In the genomic region with DNA sequence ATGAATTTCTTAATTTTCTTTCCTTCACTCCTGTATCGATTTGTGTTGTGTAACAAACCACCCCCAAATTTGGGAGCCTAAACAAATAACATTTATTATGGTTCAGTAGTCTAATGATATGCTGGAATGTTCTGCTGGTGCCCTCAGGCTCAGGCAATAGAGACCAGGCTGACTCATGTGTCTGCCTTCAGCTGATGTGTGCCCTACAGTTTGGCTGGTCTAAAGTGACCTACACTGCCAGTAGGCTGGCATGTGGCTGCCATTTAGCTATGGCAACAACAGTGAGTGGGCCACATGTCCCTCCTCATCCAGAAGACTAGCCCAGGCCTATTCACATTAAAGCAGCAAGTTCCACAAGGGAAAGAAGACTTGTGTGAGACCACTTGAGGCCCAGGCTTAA, we compare ENCODE assay signal across 18 cellular contexts.
DNase-seq lines count a peak whose midpoint lies in the region; ATAC-seq and TF ChIP-seq lines count a peak whose summit lies in the region.
"Had no signal": no experiment of that assay in that cellular context is flagged by ENCODE, and none has a peak within 500 bp of the region (broad histone marks: within the 10 kb centered on the region; RNA-seq: fewer than 3 reads in every experiment).

No MANE protein-coding gene starts in this region.

- H3K4me1 ChIP-seq in colonic mucosa (no peaks in the 10 kb centered on the region), tibial nerve (no peaks in the 10 kb centered on the region)
- H3K4me1 ChIP-seq: prostate gland, upper lobe of left lung had no signal

- TF ChIP-seq CTCF in colonic mucosa (IDR thresholded peaks at IDR 0.05) (no peak), tibial nerve (IDR thresholded peaks at IDR 0.05) (no peak)

- H3K36me3 ChIP-seq in colonic mucosa (no peaks in the 10 kb centered on the region), tibial nerve (no peaks in the 10 kb centered on the region)
- H3K36me3 ChIP-seq: prostate gland had no signal

- intact Hi-C loops in activated naive CD4-positive, alpha-beta T cell treated with anti-CD3 and anti-CD28 coated beads for 36 hours (cut with micrococcal nuclease), result no loop called here
- intact Hi-C loops in colonic mucosa (cut with DNase I), result loop anchor here (5.0 to 10.0 kb wide), 3 partner anchors 358 to 798 kb away; no protein-coding TSS in a partner anchor

- no peak for DNase-seq in activated naive CD4-positive, alpha-beta T cell treated with anti-CD3 and anti-CD28 coated beads for 36 hours
- no peak for DNase-seq in activated naive CD4-positive, alpha-beta T cell (lab: John Stamatoyannopoulos, UW)
- DNase-seq in activated CD4-positive, alpha-beta memory T cell treated with anti-CD3 and anti-CD28 coated beads, Interleukin-2, amount 10 ng/mL, durations not matched to agents 7 days and 5 days, result no peak
- DNase-seq in kidney glomerular epithelial cell (lab: John Stamatoyannopoulos, UW) (peak; percentile 35), colonic mucosa (no peak), tibial nerve (ENCODE audit: low spot score in 2 of 2) (no peak)
- DNase-seq in stimulated activated naive B cell treated with anti-CD40 and anti-IgM and Interleukin-4, amounts not matched to agents 10 μg/mL and 1 μg/mL and 100 μg/mL, for 72 hours, result no peak
- DNase-seq: CD4-positive, alpha-beta memory T cell; Kasumi-1; naive thymus-derived CD8-positive, alpha-beta T cell; NCI-H1417; NK-92 treated with Interleukin-12 subunit alpha and Interleukin-12 subunit beta, amount 100 ng/mL, for 24 hours; stimulated activated naive CD4-positive, alpha-beta T cell; upper lobe of left lung had no signal

- H3K9me3 ChIP-seq in colonic mucosa (no peaks in the 10 kb centered on the region), tibial nerve (no peaks in the 10 kb centered on the region)
- H3K9me3 ChIP-seq: prostate gland, upper lobe of left lung had no signal

- WGBS in tibial nerve, 2 donors, result 50 to 58% methylated on average over 1 of the region's 1 CpG

- peaks cover 38% of the 10 kb centered on the region for H3K36me3 Mint-ChIP-seq in activated naive CD4-positive, alpha-beta T cell treated with anti-CD3 and anti-CD28 coated beads for 36 hours (ENCODE audit: low read depth)
- H3K36me3 Mint-ChIP-seq in activated CD4-positive, alpha-beta memory T cell treated with anti-CD3 and anti-CD28 coated beads, Interleukin-2, amount 10 ng/mL, durations not matched to agents 7 days and 5 days (ENCODE audit: low read depth), result peaks cover 60% of the 10 kb centered on the region
- H3K36me3 Mint-ChIP-seq in stimulated activated naive B cell treated with anti-CD40 and anti-IgM and Interleukin-4, amounts not matched to agents 10 μg/mL and 1 μg/mL and 100 μg/mL, for 72 hours, result peaks cover 21 to 35% of the 10 kb centered on the region in 2 donors

- H3K27ac Mint-ChIP-seq in activated naive CD4-positive, alpha-beta T cell treated with anti-CD3 and anti-CD28 coated beads for 36 hours, result peak overlapping the region; percentile 78
- peak overlapping the region; percentile 12 for H3K27ac Mint-ChIP-seq in activated CD4-positive, alpha-beta memory T cell treated with anti-CD3 and anti-CD28 coated beads, Interleukin-2, amount 10 ng/mL, durations not matched to agents 7 days and 5 days
- H3K27ac Mint-ChIP-seq in stimulated activated naive B cell treated with anti-CD40 and anti-IgM and Interleukin-4, amounts not matched to agents 10 μg/mL and 1 μg/mL and 100 μg/mL, for 72 hours, result peak overlapping the region; percentile 82

- no peak overlapping the region for H3K27ac ChIP-seq in colonic mucosa
- no peak overlapping the region for H3K27ac ChIP-seq in tibial nerve
- H3K27ac ChIP-seq: prostate gland, RWPE1, upper lobe of left lung had no signal

- H3K9me3 Mint-ChIP-seq in activated naive CD4-positive, alpha-beta T cell treated with anti-CD3 and anti-CD28 coated beads for 36 hours, result no peaks in the 10 kb centered on the region
- no peaks in the 10 kb centered on the region for H3K9me3 Mint-ChIP-seq in activated CD4-positive, alpha-beta memory T cell treated with anti-CD3 and anti-CD28 coated beads, Interleukin-2, amount 10 ng/mL, durations not matched to agents 7 days and 5 days
- H3K9me3 Mint-ChIP-seq in stimulated activated naive B cell treated with anti-CD40 and anti-IgM and Interleukin-4, amounts not matched to agents 10 μg/mL and 1 μg/mL and 100 μg/mL, for 72 hours, result no peaks in the 10 kb centered on the region
- H3K9me3 Mint-ChIP-seq: CD4-positive, alpha-beta memory T cell; naive thymus-derived CD8-positive, alpha-beta T cell had no signal

- H3K4me3 ChIP-seq in colonic mucosa (no peak overlapping the region), tibial nerve (no peak overlapping the region)
- H3K4me3 ChIP-seq: prostate gland, upper lobe of left lung had no signal

- TF ChIP-seq POLR2A in tibial nerve (IDR thresholded peaks at IDR 0.05), result no peak

- ATAC-seq in stimulated activated naive B cell treated with anti-CD40 and anti-IgM and Interleukin-4, amounts not matched to agents 10 μg/mL and 1 μg/mL and 100 μg/mL, for 72 hours (replicated peaks), result peak in 1 of 2 donors; percentile 25
- ATAC-seq in GM19035 (IDR thresholded peaks at IDR 0.05; ENCODE audit: unreplicated experiment), result no peak
- ATAC-seq: esophagus mucosa; naive thymus-derived CD8-positive, alpha-beta T cell had no signal

- no peaks in the 10 kb centered on the region for H3K27me3 Mint-ChIP-seq in activated naive CD4-positive, alpha-beta T cell treated with anti-CD3 and anti-CD28 coated beads for 36 hours (ENCODE audit: low read depth)
- no peaks in the 10 kb centered on the region for H3K27me3 Mint-ChIP-seq in activated CD4-positive, alpha-beta memory T cell treated with anti-CD3 and anti-CD28 coated beads, Interleukin-2, amount 10 ng/mL, durations not matched to agents 7 days and 5 days
- no peaks in the 10 kb centered on the region for H3K27me3 Mint-ChIP-seq in stimulated activated naive B cell treated with anti-CD40 and anti-IgM and Interleukin-4, amounts not matched to agents 10 μg/mL and 1 μg/mL and 100 μg/mL, for 72 hours
- H3K27me3 Mint-ChIP-seq: CD4-positive, alpha-beta memory T cell; naive thymus-derived CD8-positive, alpha-beta T cell had no signal

- no peak overlapping the region for H3K4me3 Mint-ChIP-seq in activated naive CD4-positive, alpha-beta T cell treated with anti-CD3 and anti-CD28 coated beads for 36 hours
- no peak overlapping the region for H3K4me3 Mint-ChIP-seq in activated CD4-positive, alpha-beta memory T cell treated with anti-CD3 and anti-CD28 coated beads, Interleukin-2, amount 10 ng/mL, durations not matched to agents 7 days and 5 days
- no peak overlapping the region for H3K4me3 Mint-ChIP-seq in stimulated activated naive B cell treated with anti-CD40 and anti-IgM and Interleukin-4, amounts not matched to agents 10 μg/mL and 1 μg/mL and 100 μg/mL, for 72 hours
- H3K4me3 Mint-ChIP-seq: CD4-positive, alpha-beta memory T cell; naive thymus-derived CD8-positive, alpha-beta T cell had no signal

- peaks cover 8% of the 10 kb centered on the region for H3K4me1 Mint-ChIP-seq in activated naive CD4-positive, alpha-beta T cell treated with anti-CD3 and anti-CD28 coated beads for 36 hours (ENCODE audit: low read depth)
- no peaks in the 10 kb centered on the region for H3K4me1 Mint-ChIP-seq in activated CD4-positive, alpha-beta memory T cell treated with anti-CD3 and anti-CD28 coated beads, Interleukin-2, amount 10 ng/mL, durations not matched to agents 7 days and 5 days
- H3K4me1 Mint-ChIP-seq in stimulated activated naive B cell treated with anti-CD40 and anti-IgM and Interleukin-4, amounts not matched to agents 10 μg/mL and 1 μg/mL and 100 μg/mL, for 72 hours, result peaks cover 18 to 21% of the 10 kb centered on the region in 2 donors

- TF ChIP-seq EP300 in tibial nerve (IDR thresholded peaks at IDR 0.05), result no peak

- H3K27me3 ChIP-seq in colonic mucosa (no peaks in the 10 kb centered on the region), tibial nerve (no peaks in the 10 kb centered on the region)
- H3K27me3 ChIP-seq: upper lobe of left lung had no signal

- H3K9ac ChIP-seq in colonic mucosa (ENCODE audit: low read depth in 2 of 2, low read length in 2 of 2), result no peak overlapping the region

- CTCF ChIA-PET in activated naive CD4-positive, alpha-beta T cell treated with anti-CD3 and anti-CD28 coated beads for 36 hours (lab: Charles Lee), result interaction anchor here (0.9 kb wide), 2 partner anchors 9 kb away, joined by 4 to 5 read pairs; no protein-coding TSS in a partner anchor
- CTCF ChIA-PET in activated CD4-positive, alpha-beta memory T cell treated with anti-CD3 and anti-CD28 coated beads, Interleukin-2, amount 10 ng/mL, durations not matched to agents 7 days and 5 days (lab: Charles Lee), result interaction anchor here (1.0 kb wide), 1 partner anchor 10 kb away, joined by 3 read pairs; no protein-coding TSS in a partner anchor

- POLR2A ChIA-PET in activated CD4-positive, alpha-beta memory T cell treated with anti-CD3 and anti-CD28 coated beads, Interleukin-2, amount 10 ng/mL, durations not matched to agents 7 days and 5 days (lab: Charles Lee), result interaction anchor here (1.3 to 2.1 kb wide), 2 partner anchors 9 to 31 kb away, joined by 3 to 9 read pairs; no protein-coding TSS in a partner anchor

Comparison
In these comparisons a context has a peak if more than half of its experiments do, and no peak if none do; other contexts are left out.
1. H3K27ac Mint-ChIP-seq: peak in every context shown above with its lines; median percentile 82 in stimulated activated naive B cell treated with anti-CD40 and anti-IgM and Interleukin-4, amounts not matched to agents 10 μg/mL and 1 μg/mL and 100 μg/mL, for 72 hours; 78 in activated naive CD4-positive, alpha-beta T cell treated with anti-CD3 and anti-CD28 coated beads for 36 hours; 12 in activated CD4-positive, alpha-beta memory T cell treated with anti-CD3 and anti-CD28 coated beads, Interleukin-2, amount 10 ng/mL, durations not matched to agents 7 days and 5 days.